Comparison of ENCODE assay signal across 24 cellular contexts in genomic region chr14:104684449-104684821, GRCh38. TPM values are rescaled to one million over a fixed set of nuclear protein-coding genes. Genes with fewer than 3 reads are reported as not detected.
A peak's percentile ranks its signal among the peaks of the same experiment; 100 is the strongest.
DNase-seq lines count a peak whose midpoint lies in the region; TF ChIP-seq lines count a peak whose summit lies in the region.
"Had no signal": no experiment of that assay in that cellular context is flagged by ENCODE, and none has a peak within 500 bp of the region (broad histone marks: within the 10 kb centered on the region; RNA-seq: fewer than 3 reads in every experiment).

No MANE protein-coding gene starts in this region.

- H3K4me2 ChIP-seq in neural progenitor cell = no peak overlapping the region

- peaks cover 38% of the 10 kb centered on the region for H3F3A ChIP-seq in neural progenitor cell (ENCODE audit: low read depth)

- no peaks in the 10 kb centered on the region for H4K20me1 ChIP-seq in neural progenitor cell (ENCODE audit: low read depth)

- H3K9me3 ChIP-seq in neural progenitor cell (ENCODE audit: low read depth) = no peaks in the 10 kb centered on the region
- H3K9me3 ChIP-seq: Peyer's patch, SJSA1 had no signal

- H3K4me3 Mint-ChIP-seq in T-helper 2 cell treated with Interferon-gamma antibody and Interleukin-4, amounts not matched to agents 5 μg/mL and 100 μg/mL, for 36 hours = peak overlapping the region; percentile 3
- H3K4me3 Mint-ChIP-seq in brain (peak overlapping the region in 1 of 5 experiments; percentile 78), neural progenitor cell (peak overlapping the region; percentile 24)

- no peak overlapping the region for H3K27ac ChIP-seq in neural progenitor cell
- H3K27ac ChIP-seq: 22Rv1, C4-2B, GM23248, SJSA1 had no signal

- DNase-seq in T-helper 2 cell treated with Interferon-gamma antibody and Interleukin-4, amounts not matched to agents 5 μg/mL and 100 μg/mL, for 36 hours (ENCODE audit: low spot score) = no peak
- DNase-seq in T-helper 2 cell = no peak
- no peak for DNase-seq in neural progenitor cell (ENCODE audit: low spot score)
- DNase-seq in DMS53 (lab: John Stamatoyannopoulos, UW) = no peak
- no peak for DNase-seq in DMS 273 (lab: John Stamatoyannopoulos, UW; ENCODE audit: unreplicated experiment)
- DNase-seq in NCI-H524 (lab: John Stamatoyannopoulos, UW) = no peak
- DNase-seq in stimulated activated CD4-positive, alpha-beta T cell treated with anti-CD3 and anti-CD28 coated beads, Interleukin-4, amount 100 ng/mL, for 1 hour = no peak
- DNase-seq: DND-41; GM23248; HCEC 1CT; KG1; NCI-H1092 treated with DMSO at 0.1 percent for 48 hours; NCI-H1436 treated with DMSO at 0.1 percent for 48 hours; NCI-H1930; NCI-H2227 treated with DMSO at 0.1 percent for 48 hours; NCI-H510A; NCI-H774; NK-92 treated with Interleukin-12 subunit alpha and Interleukin-12 subunit beta, amount 100 ng/mL, for 24 hours; Peyer's patch had no signal

- no peak overlapping the region for H3K4me3 ChIP-seq in neural progenitor cell
- H3K4me3 ChIP-seq: GM12878, GM23248, Peyer's patch, SJSA1 had no signal

- H3K27ac Mint-ChIP-seq in T-helper 2 cell treated with Interferon-gamma antibody and Interleukin-4, amounts not matched to agents 5 μg/mL and 100 μg/mL, for 36 hours = no peak overlapping the region
- H3K27ac Mint-ChIP-seq in brain (peak overlapping the region in 3 of 5 experiments; percentile 38 to 74 (median 59)), neural progenitor cell (no peak overlapping the region)

- no peak overlapping the region for H3K9ac ChIP-seq in neural progenitor cell
- H3K9ac ChIP-seq: GM23248 had no signal

- H2AFZ ChIP-seq in neural progenitor cell (replicated peaks) = no peak overlapping the region
- H2AFZ ChIP-seq: GM23248 had no signal

- H3K27me3 Mint-ChIP-seq in T-helper 2 cell treated with Interferon-gamma antibody and Interleukin-4, amounts not matched to agents 5 μg/mL and 100 μg/mL, for 36 hours (ENCODE audit: low read depth) = peaks cover 3% of the 10 kb centered on the region
- H3K27me3 Mint-ChIP-seq in brain (peaks cover 10% of the 10 kb centered on the region), neural progenitor cell (ENCODE audit: insufficient read depth, low read depth) (peaks cover 12% of the 10 kb centered on the region)

- H3K36me3 Mint-ChIP-seq in T-helper 2 cell treated with Interferon-gamma antibody and Interleukin-4, amounts not matched to agents 5 μg/mL and 100 μg/mL, for 36 hours (ENCODE audit: low read depth) = no peaks in the 10 kb centered on the region
- H3K36me3 Mint-ChIP-seq in brain (no peaks in the 10 kb centered on the region), neural progenitor cell (no peaks in the 10 kb centered on the region)

- H3K36me3 ChIP-seq in neural progenitor cell = no peaks in the 10 kb centered on the region
- H3K36me3 ChIP-seq: Peyer's patch, SJSA1 had no signal

- peaks cover 41% of the 10 kb centered on the region for H3K4me1 ChIP-seq in neural progenitor cell

- TF ChIP-seq CTCF in brain (conservative IDR thresholded peaks at IDR 0.05) = no peak
- TF ChIP-seq CTCF in neural progenitor cell (IDR thresholded peaks at IDR 0.05) = no peak

- no peaks in the 10 kb centered on the region for H3K79me2 ChIP-seq in neural progenitor cell (ENCODE audit: low read depth)

- H3K4me1 Mint-ChIP-seq in T-helper 2 cell treated with Interferon-gamma antibody and Interleukin-4, amounts not matched to agents 5 μg/mL and 100 μg/mL, for 36 hours (ENCODE audit: low read depth) = peaks cover 21% of the 10 kb centered on the region
- peaks cover 51% of the 10 kb centered on the region for H3K4me1 Mint-ChIP-seq in brain
- H3K4me1 Mint-ChIP-seq in neural progenitor cell = peaks cover 41% of the 10 kb centered on the region

- no peaks in the 10 kb centered on the region for H3K9me3 Mint-ChIP-seq in T-helper 2 cell treated with Interferon-gamma antibody and Interleukin-4, amounts not matched to agents 5 μg/mL and 100 μg/mL, for 36 hours
- H3K9me3 Mint-ChIP-seq in brain = peaks cover 0 to 7% (median 0%) of the 10 kb centered on the region in 5 experiments
- peaks cover 3% of the 10 kb centered on the region for H3K9me3 Mint-ChIP-seq in neural progenitor cell

- H3K27me3 ChIP-seq in neural progenitor cell = no peaks in the 10 kb centered on the region
- H3K27me3 ChIP-seq: Peyer's patch, SJSA1 had no signal

RNA-seq across cellular contexts. Expression of gene INF2, which starts 5.0 kb away (rescaled TPM):
- polyA plus RNA-seq in brain (ENCODE audit: insufficient read depth, low read depth, low replicate concordance) = 84.0 TPM
- total RNA-seq in neural progenitor cell (ENCODE audit: low replicate concordance) = 7.8 and 24.0 TPM in 2 replicates

RNA-seq across cellular contexts. Expression of gene ADSS1, which starts 39.6 kb away (rescaled TPM):
- 15.7 TPM for polyA plus RNA-seq in brain (ENCODE audit: insufficient read depth, low read depth, low replicate concordance)
- 25.3 and 26.4 TPM in 2 replicates for total RNA-seq in neural progenitor cell (ENCODE audit: low replicate concordance)

Comparison
In these comparisons a context has a peak if more than half of its experiments do, and no peak if none do; other contexts are left out.
1. H3K27ac Mint-ChIP-seq: peak in brain (3 of 5); none in T-helper 2 cell treated with Interferon-gamma antibody and Interleukin-4, amounts not matched to agents 5 μg/mL and 100 μg/mL, for 36 hours (single experiment) and neural progenitor cell (single experiment).